Comparison of ENCODE assay signal across 14 cellular contexts in genomic region chr14:101596742-101597141, GRCh38. TPM values are rescaled to one million over a fixed set of nuclear protein-coding genes. Genes with fewer than 3 reads are reported as not detected.
A peak's percentile ranks its signal among the peaks of the same experiment; 100 is the strongest.
DNase-seq lines count a peak whose midpoint lies in the region; ATAC-seq and TF ChIP-seq lines count a peak whose summit lies in the region.
"Had no signal": no experiment of that assay in that cellular context is flagged by ENCODE, and none has a peak within 500 bp of the region (broad histone marks: within the 10 kb centered on the region; RNA-seq: fewer than 3 reads in every experiment).

No MANE protein-coding gene starts in this region.

- H3K9me3 ChIP-seq in left ventricle myocardium inferior (replicated peaks): peaks cover 26% of the 10 kb centered on the region
- peaks cover 0 to 10% (median 0%) of the 10 kb centered on the region in 11 donors for H3K9me3 ChIP-seq in heart right ventricle
- no peaks in the 10 kb centered on the region for H3K9me3 ChIP-seq in mucosa of descending colon
- H3K9me3 ChIP-seq: SJCRH30 had no signal

- 79 to 81% methylated on average over 7 of the region's 7 CpGs for WGBS in heart right ventricle, 2 donors

- DNase-seq in left ventricle myocardium inferior (peak; percentile 8), heart right ventricle (no peak), T-cell (peak in 1 of 34 experiments; percentile 20), coronary artery (ENCODE audit: low spot score) (peak; percentile 17), mucosa of descending colon (no peak)
- no peak for DNase-seq in stimulated activated naive B cell treated with anti-CD40 and anti-IgM and Interleukin-4, amounts not matched to agents 10 μg/mL and 1 μg/mL and 100 μg/mL, for 72 hours
- DNase-seq: HFFc6, left ventricle myocardium superior, NCI-H1417 treated with DMSO at 0.1 percent for 48 hours, SJCRH30 had no signal

- H3K27me3 ChIP-seq in left ventricle myocardium inferior (ENCODE audit: low read depth) (peaks cover 15% of the 10 kb centered on the region), heart right ventricle (peaks cover 0 to 9% (median 0%) of the 10 kb centered on the region in 7 donors)
- H3K27me3 ChIP-seq: SJCRH30 had no signal

- H3K27ac ChIP-seq in left ventricle myocardium inferior (replicated peaks) (no peak overlapping the region), heart right ventricle (peak overlapping the region in 1 of 10 donors; percentile 52), coronary artery (no peak overlapping the region)
- H3K27ac ChIP-seq: SJCRH30 had no signal

- peaks cover 46 to 58% (median 54%) of the 10 kb centered on the region in 3 donors for H3K4me1 Mint-ChIP-seq in T-cell
- H3K4me1 Mint-ChIP-seq in stimulated activated naive B cell treated with anti-CD40 and anti-IgM and Interleukin-4, amounts not matched to agents 10 μg/mL and 1 μg/mL and 100 μg/mL, for 72 hours: peaks cover 26 to 42% of the 10 kb centered on the region in 2 donors

- peak overlapping the region; percentile 95 for H3K27ac Mint-ChIP-seq in T-cell
- peak overlapping the region; percentile 48 for H3K27ac Mint-ChIP-seq in stimulated activated naive B cell treated with anti-CD40 and anti-IgM and Interleukin-4, amounts not matched to agents 10 μg/mL and 1 μg/mL and 100 μg/mL, for 72 hours
- H3K27ac Mint-ChIP-seq: HFFc6 had no signal

- CTCF ChIA-PET in T-cell (lab: Charles Lee): no interaction called here

- H3K36me3 Mint-ChIP-seq in T-cell: no peaks in the 10 kb centered on the region
- H3K36me3 Mint-ChIP-seq in stimulated activated naive B cell treated with anti-CD40 and anti-IgM and Interleukin-4, amounts not matched to agents 10 μg/mL and 1 μg/mL and 100 μg/mL, for 72 hours: peaks cover 11 to 13% of the 10 kb centered on the region in 2 donors

- H3K4me1 ChIP-seq in left ventricle myocardium inferior (no peaks in the 10 kb centered on the region), heart right ventricle (peaks cover 0 to 10% (median 0%) of the 10 kb centered on the region in 9 donors), mucosa of descending colon (ENCODE audit: low read depth) (no peaks in the 10 kb centered on the region)
- H3K4me1 ChIP-seq: SJCRH30 had no signal

- POLR2A ChIA-PET in T-cell (lab: Charles Lee): no interaction called here

- ATAC-seq in heart right ventricle: no peak
- peak in 2 of 4 experiments; percentile 27 to 40 for ATAC-seq in T-cell (replicated peaks in 1 of 4)
- peak in 1 of 2 donors; percentile 14 for ATAC-seq in stimulated activated naive B cell treated with anti-CD40 and anti-IgM and Interleukin-4, amounts not matched to agents 10 μg/mL and 1 μg/mL and 100 μg/mL, for 72 hours (replicated peaks)
- no peak for ATAC-seq in HG02763 (IDR thresholded peaks at IDR 0.05; ENCODE audit: unreplicated experiment)
- no peak for ATAC-seq in mucosa of descending colon
- no peak for ATAC-seq in HG03469 (IDR thresholded peaks at IDR 0.05; ENCODE audit: unreplicated experiment)
- ATAC-seq: left ventricle myocardium superior had no signal

- H3K4me3 ChIP-seq in left ventricle myocardium inferior (no peak overlapping the region), heart right ventricle (no peak overlapping the region), coronary artery (no peak overlapping the region), mucosa of descending colon (no peak overlapping the region)
- H3K4me3 ChIP-seq: SJCRH30 had no signal

- H3K4me3 Mint-ChIP-seq in T-cell: peak overlapping the region in 2 of 3 donors; percentile 39 to 87
- H3K4me3 Mint-ChIP-seq in stimulated activated naive B cell treated with anti-CD40 and anti-IgM and Interleukin-4, amounts not matched to agents 10 μg/mL and 1 μg/mL and 100 μg/mL, for 72 hours: no peak overlapping the region
- H3K4me3 Mint-ChIP-seq: HFFc6 had no signal

- no peaks in the 10 kb centered on the region for H3K27me3 Mint-ChIP-seq in T-cell
- H3K27me3 Mint-ChIP-seq in stimulated activated naive B cell treated with anti-CD40 and anti-IgM and Interleukin-4, amounts not matched to agents 10 μg/mL and 1 μg/mL and 100 μg/mL, for 72 hours: no peaks in the 10 kb centered on the region

- H3K9me3 Mint-ChIP-seq in T-cell: peaks cover 0 to 12% (median 5%) of the 10 kb centered on the region in 3 donors
- H3K9me3 Mint-ChIP-seq in stimulated activated naive B cell treated with anti-CD40 and anti-IgM and Interleukin-4, amounts not matched to agents 10 μg/mL and 1 μg/mL and 100 μg/mL, for 72 hours: peaks cover 16 to 20% of the 10 kb centered on the region in 2 donors
- H3K9me3 Mint-ChIP-seq: HFFc6 had no signal

- H3K36me3 ChIP-seq in left ventricle myocardium inferior (no peaks in the 10 kb centered on the region), heart right ventricle (no peaks in the 10 kb centered on the region), mucosa of descending colon (ENCODE audit: low read depth) (no peaks in the 10 kb centered on the region)
- H3K36me3 ChIP-seq: SJCRH30 had no signal

- no peak for TF ChIP-seq CTCF in left ventricle myocardium inferior (IDR thresholded peaks at IDR 0.05; ENCODE audit: borderline replicate concordance)
- TF ChIP-seq CTCF in heart right ventricle (IDR thresholded peaks at IDR 0.05): no peak
- TF ChIP-seq CTCF in coronary artery (IDR thresholded peaks at IDR 0.05): no peak
- TF ChIP-seq CTCF in mucosa of descending colon (IDR thresholded peaks at IDR 0.05): no peak

- intact Hi-C loops in left ventricle myocardium inferior (cut with micrococcal nuclease): no loop called here
- intact Hi-C loops in heart right ventricle (cut with DNase I): no loop called here
- intact Hi-C loops in mucosa of descending colon (cut with DNase I, micrococcal nuclease): no loop called here

RNA-seq across cellular contexts. Expression of gene DIO3, which starts 35.4 kb away (rescaled TPM):
- not detected for total RNA-seq in left ventricle myocardium inferior
- total RNA-seq in heart right ventricle: under 1 TPM in 2 of 10 donors, not detected in 8; 0.21 to 0.33 TPM
- under 1 TPM; 0.15 to 0.28 TPM for polyA plus RNA-seq in heart right ventricle
- not detected for total RNA-seq in T-cell
- total RNA-seq in mucosa of descending colon: 1 to 10 TPM; 1.8 to 2.5 (median 1.9) TPM
- total RNA-seq: fibroblast of villous mesenchyme, HFFc6, pulmonary artery endothelial cell, SJCRH30 had no signal

Comparison
In these comparisons a context has a peak if more than half of its experiments do, and no peak if none do; other contexts are left out.
1. DNase-seq: peak in left ventricle myocardium inferior (single experiment) and coronary artery (single experiment); none in heart right ventricle (0 of 2), stimulated activated naive B cell treated with anti-CD40 and anti-IgM and Interleukin-4, amounts not matched to agents 10 μg/mL and 1 μg/mL and 100 μg/mL, for 72 hours (single experiment) and mucosa of descending colon (0 of 3).
2. H3K4me3 Mint-ChIP-seq: peak in T-cell (2 of 3); none in stimulated activated naive B cell treated with anti-CD40 and anti-IgM and Interleukin-4, amounts not matched to agents 10 μg/mL and 1 μg/mL and 100 μg/mL, for 72 hours (0 of 2).